Comparison of ENCODE assay signal across 10 cellular contexts in the genomic region with DNA sequence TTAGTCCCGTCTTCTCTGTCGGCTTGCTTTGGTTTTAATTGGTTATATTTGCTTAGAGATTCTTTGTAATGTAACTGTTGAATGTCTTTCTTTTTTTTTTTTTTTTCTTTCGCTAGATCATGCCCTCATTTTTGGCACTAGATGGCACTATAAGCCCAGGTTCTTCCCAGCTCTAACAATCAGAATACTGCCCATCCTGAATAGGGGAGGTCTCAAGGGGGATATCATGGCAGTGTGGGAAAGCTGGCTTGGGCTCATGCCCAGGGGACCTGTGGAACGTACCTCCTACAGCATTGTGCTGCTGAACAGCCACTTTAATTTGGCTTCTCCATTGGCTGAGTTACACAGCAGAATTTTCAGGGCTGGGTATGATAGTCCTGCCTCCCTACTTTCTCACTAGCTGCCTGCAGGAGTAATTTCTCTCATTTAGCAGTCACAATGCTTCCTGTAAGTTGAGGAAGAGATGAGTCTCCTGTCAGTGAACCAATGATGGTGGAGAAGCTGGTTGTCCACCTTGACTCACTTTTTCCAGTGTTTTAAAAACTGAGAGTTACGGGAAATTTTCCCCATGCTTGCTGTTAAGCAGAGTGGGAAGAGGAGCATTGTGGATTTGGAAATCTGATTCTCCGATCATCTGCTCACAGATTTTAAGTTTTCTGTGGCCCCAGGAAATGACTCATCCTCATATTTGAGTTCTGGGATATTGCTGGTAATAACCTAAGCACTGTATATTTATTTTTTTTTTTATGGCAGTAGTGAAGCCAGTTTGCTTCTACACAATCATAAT. TPM values are rescaled to one million over a fixed set of nuclear protein-coding genes. Genes with fewer than 3 reads are reported as not detected.
A peak's percentile ranks its signal among the peaks of the same experiment; 100 is the strongest.
DNase-seq lines count a peak whose midpoint lies in the region; ATAC-seq and TF ChIP-seq lines count a peak whose summit lies in the region.
"Had no signal": no experiment of that assay in that cellular context is flagged by ENCODE, and none has a peak within 500 bp of the region (broad histone marks: within the 10 kb centered on the region; RNA-seq: fewer than 3 reads in every experiment).

No MANE protein-coding gene starts in this region.

- H3K4me3 ChIP-seq in epithelial cell of proximal tubule (ENCODE audit: low read depth, low read length), result no peak overlapping the region
- H3K4me3 ChIP-seq: BLaER1 treated with 17β-estradiol and CSF1 and Interleukin-3, amounts not matched to agents 10 nM and 100 nM had no signal

- H3K27me3 Mint-ChIP-seq in type B pancreatic cell, result peaks cover 3% of the 10 kb centered on the region
- H3K27me3 Mint-ChIP-seq in stimulated activated naive B cell treated with anti-CD40 and anti-IgM and Interleukin-4, amounts not matched to agents 10 μg/mL and 1 μg/mL and 100 μg/mL, for 72 hours, result peaks cover 0 to 4% of the 10 kb centered on the region in 2 donors

- no peak overlapping the region for H3K4me3 Mint-ChIP-seq in type B pancreatic cell
- no peak overlapping the region for H3K4me3 Mint-ChIP-seq in stimulated activated naive B cell treated with anti-CD40 and anti-IgM and Interleukin-4, amounts not matched to agents 10 μg/mL and 1 μg/mL and 100 μg/mL, for 72 hours

- TF ChIP-seq CTCF in epithelial cell of proximal tubule (conservative IDR thresholded peaks at IDR 0.05; ENCODE audit: low read depth, low read length), result peak; percentile 63
- TF ChIP-seq CTCF in type B pancreatic cell (conservative IDR thresholded peaks at IDR 0.05), result peak; percentile 61

- peak; percentile 27 for DNase-seq in NOMO-1 treated with DMSO at 0.1 percent for 48 hours (lab: John Stamatoyannopoulos, UW; ENCODE audit: unreplicated experiment)
- DNase-seq in NOMO-1 treated with dmso at 0.1 percent for 144 hours (lab: John Stamatoyannopoulos, UW; ENCODE audit: unreplicated experiment), result no peak
- DNase-seq in NCI-H69 (lab: John Stamatoyannopoulos, UW), result peak; percentile 49
- DNase-seq in epithelial cell of proximal tubule (ENCODE audit: low read depth), result no peak
- no peak for DNase-seq in type B pancreatic cell (ENCODE audit: extremely low spot score, unreplicated experiment)
- DNase-seq in foreskin melanocyte, result no peak
- no peak for DNase-seq in stimulated activated naive B cell treated with anti-CD40 and anti-IgM and Interleukin-4, amounts not matched to agents 10 μg/mL and 1 μg/mL and 100 μg/mL, for 72 hours
- no peak for DNase-seq in stimulated activated naive CD4-positive, alpha-beta T cell (lab: John Stamatoyannopoulos, UW)

- no peak overlapping the region for H3K27ac Mint-ChIP-seq in type B pancreatic cell
- H3K27ac Mint-ChIP-seq in stimulated activated naive B cell treated with anti-CD40 and anti-IgM and Interleukin-4, amounts not matched to agents 10 μg/mL and 1 μg/mL and 100 μg/mL, for 72 hours, result no peak overlapping the region
- H3K27ac Mint-ChIP-seq: IgD-negative memory B cell had no signal

- peaks cover 7% of the 10 kb centered on the region for H3K9me3 Mint-ChIP-seq in type B pancreatic cell
- peaks cover 18 to 26% of the 10 kb centered on the region in 2 donors for H3K9me3 Mint-ChIP-seq in stimulated activated naive B cell treated with anti-CD40 and anti-IgM and Interleukin-4, amounts not matched to agents 10 μg/mL and 1 μg/mL and 100 μg/mL, for 72 hours

- no peaks in the 10 kb centered on the region for H3K4me1 Mint-ChIP-seq in type B pancreatic cell (ENCODE audit: unreplicated experiment)
- H3K4me1 Mint-ChIP-seq in stimulated activated naive B cell treated with anti-CD40 and anti-IgM and Interleukin-4, amounts not matched to agents 10 μg/mL and 1 μg/mL and 100 μg/mL, for 72 hours, result no peaks in the 10 kb centered on the region
- H3K4me1 Mint-ChIP-seq: IgD-negative memory B cell had no signal

- peaks cover 4% of the 10 kb centered on the region for H3K36me3 Mint-ChIP-seq in type B pancreatic cell
- peaks cover 2 to 7% of the 10 kb centered on the region in 2 donors for H3K36me3 Mint-ChIP-seq in stimulated activated naive B cell treated with anti-CD40 and anti-IgM and Interleukin-4, amounts not matched to agents 10 μg/mL and 1 μg/mL and 100 μg/mL, for 72 hours
- H3K36me3 Mint-ChIP-seq: IgD-negative memory B cell had no signal

- no peak for ATAC-seq in stimulated activated naive B cell treated with anti-CD40 and anti-IgM and Interleukin-4, amounts not matched to agents 10 μg/mL and 1 μg/mL and 100 μg/mL, for 72 hours (replicated peaks)

RNA-seq across cellular contexts. Expression of a gene that starts 47.2 kb away (rescaled TPM):
- total RNA-seq in epithelial cell of proximal tubule, result not detected in 2 replicates
- total RNA-seq in type B pancreatic cell (ENCODE audit: low replicate concordance), result 0.12 TPM in 2 replicates

Comparison
In these comparisons a context has a peak if more than half of its experiments do, and no peak if none do; other contexts are left out.
1. DNase-seq: peak in NOMO-1 treated with DMSO at 0.1 percent for 48 hours (single experiment) and NCI-H69 (single experiment); none in NOMO-1 treated with dmso at 0.1 percent for 144 hours (single experiment), epithelial cell of proximal tubule (single experiment), type B pancreatic cell (single experiment), foreskin melanocyte (single experiment), stimulated activated naive B cell treated with anti-CD40 and anti-IgM and Interleukin-4, amounts not matched to agents 10 μg/mL and 1 μg/mL and 100 μg/mL, for 72 hours (single experiment) and stimulated activated naive CD4-positive, alpha-beta T cell (0 of 6).